Comparison of ENCODE assay signal across 8 cellular contexts in genomic region chr15:67122816-67123215, GRCh38. TPM values are rescaled to one million over a fixed set of nuclear protein-coding genes. Genes with fewer than 3 reads are reported as not detected.
A peak's percentile ranks its signal among the peaks of the same experiment; 100 is the strongest.
DNase-seq lines count a peak whose midpoint lies in the region; ATAC-seq and TF ChIP-seq lines count a peak whose summit lies in the region.
"Not testable (repeated sequence)": the region's sequence is repeated elsewhere in the genome, so short reads cannot be mapped to it uniquely, and the experiment has no call there.

No MANE protein-coding gene starts in this region.

- not testable (repeated sequence) for H3K9ac ChIP-seq in mammary epithelial cell (ENCODE audit: insufficient read depth, low read length)

- H3K36me3 ChIP-seq in CD4-positive, alpha-beta memory T cell (ENCODE audit: insufficient read depth, low read length); mammary epithelial cell (ENCODE audit: insufficient read depth, low read length); gastroesophageal sphincter; uterus: not testable (repeated sequence)

- H3K9me3 ChIP-seq in CD4-positive, alpha-beta memory T cell (ENCODE audit: control insufficient read depth in 1 of 2, low read length in 2 of 2); mammary epithelial cell (replicated peaks; ENCODE audit: insufficient read depth, low read length); gastroesophageal sphincter; uterus: not testable (repeated sequence)

- not testable (repeated sequence) for DNase-seq in CD4-positive, alpha-beta memory T cell; RWPE1 (ENCODE audit: low spot score); activated T-cell treated with anti-CD3 and anti-CD28 coated beads, Interleukin-2, amount 50 U/mL, for 24 hours; mammary epithelial cell; natural killer cell; stimulated activated effector memory CD8-positive, alpha-beta T cell treated with anti-CD3 and anti-CD28 coated beads, Interleukin-12 subunit alpha, Interleukin-12 subunit beta, amount 100 ng/mL, for 72 hours (ENCODE audit: low spot score in 2 of 2); uterus

- H3K27me3 Mint-ChIP-seq in CD4-positive, alpha-beta memory T cell; activated T-cell treated with anti-CD3 and anti-CD28 coated beads, Interleukin-2, amount 50 U/mL, for 24 hours; natural killer cell (ENCODE audit: low read depth in 2 of 2): not testable (repeated sequence)

- H3K4me1 Mint-ChIP-seq in CD4-positive, alpha-beta memory T cell: peaks cover 60 to 99% (median 85%) of the 10 kb centered on the region in 4 donors
- H3K4me1 Mint-ChIP-seq in activated T-cell treated with anti-CD3 and anti-CD28 coated beads, Interleukin-2, amount 50 U/mL, for 24 hours (ENCODE audit: low read depth): peaks cover 88% of the 10 kb centered on the region
- peaks cover 69 to 70% of the 10 kb centered on the region in 2 donors for H3K4me1 Mint-ChIP-seq in natural killer cell
- peaks cover 86% of the 10 kb centered on the region for H3K4me1 Mint-ChIP-seq in stimulated activated effector memory CD8-positive, alpha-beta T cell treated with anti-CD3 and anti-CD28 coated beads, Interleukin-12 subunit alpha, Interleukin-12 subunit beta, amount 100 ng/mL, for 72 hours

- not testable (repeated sequence) for TF ChIP-seq CTCF in RWPE1 (conservative IDR thresholded peaks at IDR 0.05; ENCODE audit: low read depth); mammary epithelial cell (conservative IDR thresholded peaks at IDR 0.05 in 1 of 2, IDR thresholded peaks at IDR 0.05 in 1 of 2; ENCODE audit: extremely low read depth in 1 of 2, insufficient read depth in 1 of 2, low read depth in 1 of 2, low read length in 2 of 2); gastroesophageal sphincter (IDR thresholded peaks at IDR 0.05); natural killer cell (IDR thresholded peaks at IDR 0.05); uterus (IDR thresholded peaks at IDR 0.05)

- H3K36me3 Mint-ChIP-seq in CD4-positive, alpha-beta memory T cell: peaks cover 11 to 25% of the 10 kb centered on the region in 2 donors
- peaks cover 15% of the 10 kb centered on the region for H3K36me3 Mint-ChIP-seq in activated T-cell treated with anti-CD3 and anti-CD28 coated beads, Interleukin-2, amount 50 U/mL, for 24 hours (ENCODE audit: low read depth)
- H3K36me3 Mint-ChIP-seq in natural killer cell: not testable (repeated sequence)
- peaks cover 18% of the 10 kb centered on the region for H3K36me3 Mint-ChIP-seq in stimulated activated effector memory CD8-positive, alpha-beta T cell treated with anti-CD3 and anti-CD28 coated beads, Interleukin-12 subunit alpha, Interleukin-12 subunit beta, amount 100 ng/mL, for 72 hours

- peaks cover 100% of the 10 kb centered on the region for H3K4me1 ChIP-seq in CD4-positive, alpha-beta memory T cell (ENCODE audit: insufficient read depth, low read length)
- H3K4me1 ChIP-seq in mammary epithelial cell (ENCODE audit: insufficient read depth, low read length): peaks cover 87% of the 10 kb centered on the region
- H3K4me1 ChIP-seq in gastroesophageal sphincter: peaks cover 4 to 96% (median 76%) of the 10 kb centered on the region in 3 donors
- peaks cover 35 to 46% of the 10 kb centered on the region in 2 donors for H3K4me1 ChIP-seq in uterus

- H3K4me3 ChIP-seq in CD4-positive, alpha-beta memory T cell (ENCODE audit: low read length in 2 of 2); mammary epithelial cell (replicated peaks in 1 of 3; ENCODE audit: insufficient read depth in 1 of 3, low read depth in 2 of 3, low read length in 3 of 3); gastroesophageal sphincter; uterus: not testable (repeated sequence)

- 98% methylated on average over 3 of the region's 5 CpGs for WGBS in mammary epithelial cell (ENCODE audit: low coverage, missing lambda C conversion rate)
- WGBS in gastroesophageal sphincter (ENCODE audit: low coverage in 1 of 2), 2 donors: 43 to 74% methylated on average over 2 to 5 of the region's 5 CpGs

- not testable (repeated sequence) for H3K27me3 ChIP-seq in CD4-positive, alpha-beta memory T cell (ENCODE audit: insufficient read depth, low read length); mammary epithelial cell (ENCODE audit: insufficient read depth, low read length); gastroesophageal sphincter; uterus

- peak overlapping the region; percentile 81 to 100 (median 97) for H3K27ac Mint-ChIP-seq in CD4-positive, alpha-beta memory T cell
- peak overlapping the region; percentile 98 for H3K27ac Mint-ChIP-seq in activated T-cell treated with anti-CD3 and anti-CD28 coated beads, Interleukin-2, amount 50 U/mL, for 24 hours
- peak overlapping the region; percentile 97 to 98 for H3K27ac Mint-ChIP-seq in natural killer cell
- H3K27ac Mint-ChIP-seq in stimulated activated effector memory CD8-positive, alpha-beta T cell treated with anti-CD3 and anti-CD28 coated beads, Interleukin-12 subunit alpha, Interleukin-12 subunit beta, amount 100 ng/mL, for 72 hours: peak overlapping the region; percentile 99

- H3K79me2 ChIP-seq in mammary epithelial cell (ENCODE audit: insufficient read depth, low read length): peaks cover 79% of the 10 kb centered on the region

- in situ Hi-C loops in mammary epithelial cell (cut with MboI; ENCODE audit: low sequenced_read_pairs in 2 of 2): not testable (repeated sequence)

- CTCF ChIA-PET in CD4-positive, alpha-beta memory T cell (lab: Charles Lee; ENCODE audit: partially characterized antibody): interaction anchor here (1.2 to 2.0 kb wide), 2 partner anchors 10 to 27 kb away, joined by 4 to 6 read pairs; no protein-coding TSS in a partner anchor
- CTCF ChIA-PET in RWPE1 (lab: Yijun Ruan, JAX); mammary epithelial cell (lab: Charles Lee; ENCODE audit: low non-redundant PET): not testable (repeated sequence)

- TF ChIP-seq EP300 in gastroesophageal sphincter (IDR thresholded peaks at IDR 0.05): not testable (repeated sequence)

- not testable (repeated sequence) for ATAC-seq in gastroesophageal sphincter; natural killer cell; stimulated activated effector memory CD8-positive, alpha-beta T cell treated with anti-CD3 and anti-CD28 coated beads, Interleukin-12 subunit alpha, Interleukin-12 subunit beta, amount 100 ng/mL, for 72 hours

- dilution Hi-C loops in mammary epithelial cell (cut with HindIII; ENCODE audit: low sequenced_read_pairs): not testable (repeated sequence)

- H3K9me3 Mint-ChIP-seq in CD4-positive, alpha-beta memory T cell; activated T-cell treated with anti-CD3 and anti-CD28 coated beads, Interleukin-2, amount 50 U/mL, for 24 hours; natural killer cell; stimulated activated effector memory CD8-positive, alpha-beta T cell treated with anti-CD3 and anti-CD28 coated beads, Interleukin-12 subunit alpha, Interleukin-12 subunit beta, amount 100 ng/mL, for 72 hours: not testable (repeated sequence)

- intact Hi-C loops in CD4-positive, alpha-beta memory T cell (cut with micrococcal nuclease); mammary epithelial cell (cut with micrococcal nuclease); uterus (cut with DNase I; ENCODE audit: low total_unique reads): not testable (repeated sequence)
- intact Hi-C loops in natural killer cell (cut with micrococcal nuclease): loop anchor here (5.0 kb wide), 1 partner anchor 56 kb away; the partner anchor contains the start of gene SMAD3

- not testable (repeated sequence) for H3K4me2 ChIP-seq in mammary epithelial cell (ENCODE audit: insufficient read depth, low read depth, low read length)

- POLR2A ChIA-PET in CD4-positive, alpha-beta memory T cell (lab: Charles Lee; ENCODE audit: partially characterized antibody): interaction anchor here (0.7 to 15.7 kb wide), 10 partner anchors 9 to 205 kb away, joined by 3 to 167 read pairs (median 13); partner anchors contain the start of gene SMAD3
- POLR2A ChIA-PET in RWPE1 (lab: Yijun Ruan, JAX; ENCODE audit: low non-redundant PET): not testable (repeated sequence)

- H3K4me3 Mint-ChIP-seq in CD4-positive, alpha-beta memory T cell: peak overlapping the region in 4 of 8 donors; percentile 9 to 80 (median 30)
- H3K4me3 Mint-ChIP-seq in activated T-cell treated with anti-CD3 and anti-CD28 coated beads, Interleukin-2, amount 50 U/mL, for 24 hours; natural killer cell; stimulated activated effector memory CD8-positive, alpha-beta T cell treated with anti-CD3 and anti-CD28 coated beads, Interleukin-12 subunit alpha, Interleukin-12 subunit beta, amount 100 ng/mL, for 72 hours: not testable (repeated sequence)

- BruUV-seq in mammary epithelial cell (replicated peaks; lab: Mats Ljungman, UMichigan): not testable (repeated sequence)

- not testable (repeated sequence) for TF ChIP-seq POLR2A in gastroesophageal sphincter (IDR thresholded peaks at IDR 0.05); uterus (IDR thresholded peaks at IDR 0.05)

- not testable (repeated sequence) for H4K20me1 ChIP-seq in mammary epithelial cell (ENCODE audit: insufficient read depth, low read length)

- peak overlapping the region; percentile 80 for H3K27ac ChIP-seq in CD4-positive, alpha-beta memory T cell (ENCODE audit: low read depth, low read length)
- H3K27ac ChIP-seq in RWPE1: peak overlapping the region; percentile 54
- H3K27ac ChIP-seq in mammary epithelial cell (ENCODE audit: insufficient read depth, low read depth, low read length): peak overlapping the region; percentile 86
- H3K27ac ChIP-seq in gastroesophageal sphincter: peak overlapping the region in 3 of 4 donors; percentile 83 to 89 (median 86)
- H3K27ac ChIP-seq in uterus: peak overlapping the region; percentile 95 to 97

- not testable (repeated sequence) for H2AFZ ChIP-seq in mammary epithelial cell (ENCODE audit: low read depth, low read length)

RNA-seq across cellular contexts. Expression of gene SMAD3, which starts 57.4 kb away (rescaled TPM):
- total RNA-seq in CD4-positive, alpha-beta memory T cell: 100 to 1,000 TPM; 189 to 197 TPM
- polyA plus RNA-seq in CD4-positive, alpha-beta memory T cell: 10 to 100 TPM; 14.6 to 31.9 TPM
- 10 to 100 TPM in 1 of 2 donors, 1 to 10 TPM in 1; 8.7 to 41.0 TPM for total RNA-seq in mammary epithelial cell
- polyA plus RNA-seq in mammary epithelial cell: 29.2 TPM
- 60.6 TPM for polyA minus RNA-seq in mammary epithelial cell
- 10 to 100 TPM; 19.8 to 30.6 (median 25.9) TPM for total RNA-seq in gastroesophageal sphincter
- total RNA-seq in natural killer cell: 10 to 100 TPM; 47.1 to 72.6 (median 63.0) TPM
- 10 to 100 TPM; 14.3 to 66.9 (median 32.3) TPM for total RNA-seq in uterus
